Comparison of ENCODE assay signal across 12 cellular contexts in the genomic region with DNA sequence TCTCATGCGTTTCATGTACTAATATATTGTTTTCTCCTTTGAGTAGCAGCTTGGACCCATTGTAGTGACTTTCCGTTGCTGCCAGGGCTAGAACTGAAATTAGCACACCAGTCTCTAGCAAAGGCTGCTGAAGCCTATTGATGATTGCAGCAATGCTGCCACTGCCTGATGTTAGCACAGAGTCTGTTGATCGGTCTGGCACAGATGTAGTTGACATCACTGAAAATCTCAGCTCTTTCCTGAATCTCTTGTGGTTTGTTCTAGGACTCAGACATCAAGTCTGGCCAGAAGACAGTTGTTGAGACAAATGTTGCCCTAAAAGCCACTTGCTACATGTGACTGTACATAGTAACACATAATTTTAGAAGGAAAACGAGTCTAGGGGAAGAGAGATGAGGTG. TPM values are rescaled to one million over a fixed set of nuclear protein-coding genes. Genes with fewer than 3 reads are reported as not detected.
DNase-seq lines count a peak whose midpoint lies in the region; ATAC-seq lines count a peak whose summit lies in the region.
"Had no signal": no experiment of that assay in that cellular context is flagged by ENCODE, and none has a peak within 500 bp of the region (broad histone marks: within the 10 kb centered on the region; RNA-seq: fewer than 3 reads in every experiment).

No MANE protein-coding gene starts in this region.

- intact Hi-C loops in Right ventricle myocardium inferior (cut with DNase I) (no loop called here), cardiac septum (cut with DNase I) (no loop called here)

- H3K36me3 Mint-ChIP-seq in T-helper 2 cell treated with Interferon-gamma antibody and Interleukin-4, amounts not matched to agents 5 μg/mL and 100 μg/mL, for 36 hours (ENCODE audit: low read depth), result peaks cover 3% of the 10 kb centered on the region

- no peak overlapping the region for H3K27ac Mint-ChIP-seq in T-helper 2 cell treated with Interferon-gamma antibody and Interleukin-4, amounts not matched to agents 5 μg/mL and 100 μg/mL, for 36 hours

- ATAC-seq in Right ventricle myocardium inferior (peak; percentile 71), GM18870 (IDR thresholded peaks at IDR 0.05; ENCODE audit: unreplicated experiment) (no peak)

- DNase-seq in Right ventricle myocardium inferior (ENCODE audit: missing footprints) (no peak), cardiac septum (ENCODE audit: low spot score) (no peak), kidney tubule cell (ENCODE audit: low spot score) (peak; percentile 9), superior temporal gyrus (ENCODE audit: extremely low spot score) (peak; percentile 65), T1000 (lab: John Stamatoyannopoulos, UW) (no peak)
- no peak for DNase-seq in T-helper 2 cell treated with Interferon-gamma antibody and Interleukin-4, amounts not matched to agents 5 μg/mL and 100 μg/mL, for 36 hours (ENCODE audit: low spot score)
- DNase-seq: GDM1, GOT3, NCI-H146, spleen had no signal

- peaks cover 5% of the 10 kb centered on the region for H3K4me1 Mint-ChIP-seq in T-helper 2 cell treated with Interferon-gamma antibody and Interleukin-4, amounts not matched to agents 5 μg/mL and 100 μg/mL, for 36 hours (ENCODE audit: low read depth)

- peak overlapping the region; percentile 32 for H3K27ac ChIP-seq in angular gyrus (ENCODE audit: low read depth, low read length)

- no peak overlapping the region for H3K4me3 Mint-ChIP-seq in T-helper 2 cell treated with Interferon-gamma antibody and Interleukin-4, amounts not matched to agents 5 μg/mL and 100 μg/mL, for 36 hours

- H3K27me3 Mint-ChIP-seq in T-helper 2 cell treated with Interferon-gamma antibody and Interleukin-4, amounts not matched to agents 5 μg/mL and 100 μg/mL, for 36 hours (ENCODE audit: low read depth), result peaks cover 4% of the 10 kb centered on the region

- no peaks in the 10 kb centered on the region for H3K9me3 Mint-ChIP-seq in T-helper 2 cell treated with Interferon-gamma antibody and Interleukin-4, amounts not matched to agents 5 μg/mL and 100 μg/mL, for 36 hours

RNA-seq across cellular contexts. Expression of gene VAPA, which starts 47.2 kb away (rescaled TPM):
- total RNA-seq in Right ventricle myocardium inferior (203 TPM), cardiac septum (232 TPM)

Comparison
In these comparisons a context has a peak if more than half of its experiments do, and no peak if none do; other contexts are left out.
1. DNase-seq: peak in kidney tubule cell (single experiment) and superior temporal gyrus (single experiment); none in Right ventricle myocardium inferior (single experiment), cardiac septum (single experiment), T1000 (single experiment) and T-helper 2 cell treated with Interferon-gamma antibody and Interleukin-4, amounts not matched to agents 5 μg/mL and 100 μg/mL, for 36 hours (single experiment).